Comparison of ENCODE assay signal across 16 cellular contexts in the genomic region with DNA sequence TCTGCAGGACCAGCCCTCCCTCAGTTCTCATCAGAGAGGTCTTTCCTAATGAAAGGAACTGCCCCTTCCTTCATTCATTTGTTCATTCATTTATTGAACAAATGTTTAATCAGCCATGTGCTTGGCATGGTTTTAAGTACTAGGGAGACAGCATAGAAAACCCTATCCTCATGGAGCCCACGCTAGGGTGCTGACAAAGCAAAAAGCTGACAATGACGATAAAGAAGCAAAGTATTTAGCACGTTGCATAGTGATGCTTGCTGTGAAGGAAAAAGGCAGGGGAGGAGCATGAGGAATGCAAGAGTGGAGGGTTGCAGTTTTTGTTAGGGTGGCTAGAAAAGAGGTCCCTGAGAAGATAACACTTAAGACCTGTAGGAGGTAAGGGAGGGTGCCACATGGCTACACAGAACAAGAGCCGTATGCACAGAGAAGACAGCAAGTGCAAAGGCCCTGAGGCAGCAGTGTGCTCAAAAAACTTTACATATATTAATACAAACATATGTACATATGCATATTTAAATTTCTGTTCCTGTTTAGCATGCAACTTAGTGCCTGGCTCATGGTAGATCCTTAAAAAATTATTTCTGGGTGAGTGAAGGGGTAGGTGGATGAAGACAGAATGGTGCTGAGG.
DNase-seq lines count a peak whose midpoint lies in the region; ATAC-seq, FAIRE-seq and TF ChIP-seq lines count a peak whose summit lies in the region.
"Had no signal": no experiment of that assay in that cellular context is flagged by ENCODE, and none has a peak within 500 bp of the region (broad histone marks: within the 10 kb centered on the region; RNA-seq: fewer than 3 reads in every experiment).

No MANE protein-coding gene starts in this region.

- no peak overlapping the region for H3K27ac ChIP-seq in HepG2 (ENCODE audit: extremely low read length, insufficient read depth, low read length)
- no peak overlapping the region for H3K27ac ChIP-seq in right lobe of liver
- peak overlapping the region; percentile 77 for H3K27ac ChIP-seq in MM.1S (ENCODE audit: low read length)
- no peak overlapping the region for H3K27ac ChIP-seq in K562 (ENCODE audit: extremely low read depth, low read depth, low read length)
- H3K27ac ChIP-seq in thyroid gland: peak overlapping the region in 2 of 3 donors; percentile 49 to 86
- H3K27ac ChIP-seq: neural progenitor cell, sigmoid colon, SJCRH30 had no signal

- no peak for TF ChIP-seq POLR2A in HepG2 (IDR thresholded peaks at IDR 0.05; ENCODE audit: insufficient read depth in 1 of 2, low read depth in 2 of 2, low read length in 2 of 2)
- no peak for TF ChIP-seq POLR2A in right lobe of liver (IDR thresholded peaks at IDR 0.05)
- TF ChIP-seq POLR2A in K562 (conservative IDR thresholded peaks at IDR 0.05): no peak
- TF ChIP-seq POLR2A in thyroid gland (IDR thresholded peaks at IDR 0.05): no peak

- H3K9ac ChIP-seq in HepG2 (ENCODE audit: insufficient read depth, low read depth, low read length): no peak overlapping the region
- peak overlapping the region; percentile 15; the same call in 1 of the 2 replicates for H3K9ac ChIP-seq in MM.1S (ENCODE audit: low read length)
- no peak overlapping the region for H3K9ac ChIP-seq in K562 (ENCODE audit: insufficient read depth in 1 of 2, low read depth in 2 of 2, low read length in 2 of 2)
- H3K9ac ChIP-seq: neural progenitor cell had no signal

- CTCF ChIA-PET in HepG2 (lab: Yijun Ruan, JAX; ENCODE audit: low intra/inter-chr PET ratio, low total read pairs): no interaction called here
- CTCF ChIA-PET in K562 (lab: Yijun Ruan, JAX; ENCODE audit: low intra/inter-chr PET ratio): no interaction called here

- H3K27me3 ChIP-seq in HepG2 (ENCODE audit: control insufficient read depth in 1 of 2, insufficient read depth in 2 of 2, low read length in 2 of 2) (peaks cover 2 to 53% of the 10 kb centered on the region in 2 experiments; a peak in 4 of 5 replicates), right lobe of liver (no peaks in the 10 kb centered on the region), MM.1S (replicated peaks; ENCODE audit: insufficient read depth, low read length) (no peaks in the 10 kb centered on the region), K562 (ENCODE audit: control insufficient read depth in 2 of 2, insufficient read depth in 2 of 2, low read length in 2 of 2) (no peaks in the 10 kb centered on the region; a peak in 2 of 5 replicates), thyroid gland (no peaks in the 10 kb centered on the region)
- H3K27me3 ChIP-seq: SJCRH30 had no signal

- TF ChIP-seq EP300 in HepG2 (IDR thresholded peaks at IDR 0.05; ENCODE audit: low read depth in 2 of 2, low read length in 2 of 2) (no peak), HepG2 (CRISPR knock-in tag; IDR thresholded peaks at IDR 0.05; ENCODE audit: borderline replicate concordance) (no peak), K562 (IDR thresholded peaks at IDR 0.05; ENCODE audit: low read length) (no peak)

- no peak for ATAC-seq in HepG2
- ATAC-seq in right lobe of liver: no peak
- ATAC-seq in K562: no peak
- ATAC-seq in HG02970 (IDR thresholded peaks at IDR 0.05; ENCODE audit: low FRiP score, unreplicated experiment): no peak

- WGBS in HepG2 (ENCODE audit: low lambda C conversion rate): 16% methylated on average over 4 of the region's 4 CpGs
- WGBS in right lobe of liver (ENCODE audit: insufficient coverage, low coverage, low lambda C conversion rate, missing lambda C conversion rate): 51% methylated on average over 4 of the region's 4 CpGs
- WGBS in K562 (ENCODE audit: insufficient coverage, low coverage, missing lambda C conversion rate): 12% methylated on average over 4 of the region's 4 CpGs
- 86 to 88% methylated on average over 4 of the region's 4 CpGs for WGBS in thyroid gland, 2 donors

- H3K79me2 ChIP-seq in HepG2 (ENCODE audit: insufficient read depth, low read length): no peaks in the 10 kb centered on the region
- H3K79me2 ChIP-seq in MM.1S (ENCODE audit: low read length): no peaks in the 10 kb centered on the region
- H3K79me2 ChIP-seq in K562 (ENCODE audit: control insufficient read depth, insufficient read depth, low read length): no peaks in the 10 kb centered on the region

- no peaks in the 10 kb centered on the region for H3K9me1 ChIP-seq in K562 (ENCODE audit: control insufficient read depth, insufficient read depth, low read length)

- H3F3A ChIP-seq in MM.1S (ENCODE audit: insufficient read depth, low read length): peaks cover 21% of the 10 kb centered on the region

- H4K20me1 ChIP-seq in HepG2 (ENCODE audit: insufficient read depth, low read length): no peaks in the 10 kb centered on the region
- no peaks in the 10 kb centered on the region for H4K20me1 ChIP-seq in MM.1S (ENCODE audit: insufficient read depth, low read length)
- no peaks in the 10 kb centered on the region for H4K20me1 ChIP-seq in K562 (replicated peaks; ENCODE audit: control insufficient read depth, insufficient read depth, low read length)

- no peak overlapping the region for H3K4me2 ChIP-seq in HepG2 (ENCODE audit: low read depth, low read length)
- peak overlapping the region; percentile 67 for H3K4me2 ChIP-seq in MM.1S (ENCODE audit: low read depth, low read length)
- H3K4me2 ChIP-seq in K562 (ENCODE audit: insufficient read depth, low read length): no peak overlapping the region

- no peaks in the 10 kb centered on the region for H3K9me2 ChIP-seq in MM.1S (replicated peaks; ENCODE audit: insufficient read depth, low read length)

- H3K36me3 ChIP-seq in HepG2 (replicated peaks in 1 of 2; ENCODE audit: control insufficient read depth in 1 of 2, insufficient read depth in 2 of 2, low read length in 2 of 2) (no peaks in the 10 kb centered on the region), right lobe of liver (no peaks in the 10 kb centered on the region), MM.1S (replicated peaks; ENCODE audit: insufficient read depth, low read length) (no peaks in the 10 kb centered on the region), K562 (ENCODE audit: control insufficient read depth, insufficient read depth, low read length) (no peaks in the 10 kb centered on the region), thyroid gland (no peaks in the 10 kb centered on the region)
- H3K36me3 ChIP-seq: neural progenitor cell, sigmoid colon had no signal

- H3K9me3 ChIP-seq in HepG2 (ENCODE audit: low read length): no peaks in the 10 kb centered on the region
- no peaks in the 10 kb centered on the region for H3K9me3 ChIP-seq in right lobe of liver
- no peaks in the 10 kb centered on the region for H3K9me3 ChIP-seq in MM.1S (replicated peaks; ENCODE audit: insufficient read depth, low read length)
- no peaks in the 10 kb centered on the region for H3K9me3 ChIP-seq in K562 (replicated peaks; ENCODE audit: control insufficient read depth, insufficient read depth, low read depth, low read length)
- H3K9me3 ChIP-seq in thyroid gland: no peaks in the 10 kb centered on the region
- H3K9me3 ChIP-seq: sigmoid colon, SJCRH30 had no signal

- TF ChIP-seq CTCF in HepG2 (CRISPR knock-in tag; IDR thresholded peaks at IDR 0.05): no peak
- TF ChIP-seq CTCF in right lobe of liver (IDR thresholded peaks at IDR 0.05): no peak
- TF ChIP-seq CTCF in MM.1S (IDR thresholded peaks at IDR 0.05; ENCODE audit: low read length): no peak
- TF ChIP-seq CTCF in K562 (IDR thresholded peaks at IDR 0.05 in 2 of 3, conservative IDR thresholded peaks at IDR 0.05 in 1 of 3; ENCODE audit: insufficient read depth in 2 of 3, low read depth in 1 of 3, low read length in 3 of 3): no peak
- TF ChIP-seq CTCF in thyroid gland (IDR thresholded peaks at IDR 0.05): no peak

- no peak overlapping the region for H2AFZ ChIP-seq in HepG2 (ENCODE audit: low read length)
- H2AFZ ChIP-seq in MM.1S (ENCODE audit: low read length): no peak overlapping the region
- H2AFZ ChIP-seq in K562 (ENCODE audit: low read depth, low read length): no peak overlapping the region
- H2AFZ ChIP-seq: neural progenitor cell had no signal

- in situ Hi-C loops in HepG2 (cut with HindIII; ENCODE audit: extremely low pct_ligation_motif_present, low pct_unique_long_range_greater_than_20kb): no loop called here
- in situ Hi-C loops in K562 (cut with MboI): no loop called here

- intact Hi-C loops in HepG2 (cut with micrococcal nuclease; ENCODE audit: unreplicated experiment): no loop called here
- intact Hi-C loops in right lobe of liver (cut with DNase I): no loop called here
- intact Hi-C loops in K562 (cut with micrococcal nuclease): no loop called here
- intact Hi-C loops in thyroid gland (cut with DNase I): no loop called here

- FAIRE-seq in HepG2 (lab: Jason Lieb, UNC): no peak
- FAIRE-seq in K562 (lab: Jason Lieb, UNC): no peak

- H3K4me3 ChIP-seq in HepG2 (replicated peaks in 1 of 3; ENCODE audit: insufficient read depth in 1 of 3, low read depth in 2 of 3, low read length in 3 of 3): no peak overlapping the region
- H3K4me3 ChIP-seq in right lobe of liver: no peak overlapping the region
- no peak overlapping the region for H3K4me3 ChIP-seq in MM.1S (ENCODE audit: low read length)
- H3K4me3 ChIP-seq in K562: no peak overlapping the region
- no peak overlapping the region for H3K4me3 ChIP-seq in thyroid gland (replicated peaks in 1 of 3)
- H3K4me3 ChIP-seq: lung, neural progenitor cell, sigmoid colon, SJCRH30 had no signal

- POLR2A ChIA-PET in HepG2 (lab: Yijun Ruan, JAX) (no interaction called here), K562 (lab: Yijun Ruan, JAX) (no interaction called here)

- BruUV-seq in HepG2 (replicated peaks; lab: Mats Ljungman, UMichigan) (no TSS peak), K562 (replicated peaks; lab: Mats Ljungman, UMichigan) (no TSS peak)

- no peaks in the 10 kb centered on the region for H3K4me1 ChIP-seq in HepG2 (ENCODE audit: insufficient read depth, low read length)
- no peaks in the 10 kb centered on the region for H3K4me1 ChIP-seq in right lobe of liver
- peaks cover 27% of the 10 kb centered on the region for H3K4me1 ChIP-seq in MM.1S (ENCODE audit: low read length)
- H3K4me1 ChIP-seq in K562 (replicated peaks in 1 of 2; ENCODE audit: control insufficient read depth in 2 of 2, insufficient read depth in 2 of 2, low read length in 2 of 2): peaks cover 4 to 18% of the 10 kb centered on the region in 2 experiments
- peaks cover 44 to 70% of the 10 kb centered on the region in 2 donors for H3K4me1 ChIP-seq in thyroid gland
- H3K4me1 ChIP-seq: SJCRH30 had no signal

- TF ChIP-seq RAD21 in HepG2 (CRISPR knock-in tag; IDR thresholded peaks at IDR 0.05): no peak
- no peak for TF ChIP-seq RAD21 in K562 (CRISPR knock-in tag; conservative IDR thresholded peaks at IDR 0.05 in 1 of 2, IDR thresholded peaks at IDR 0.05 in 1 of 2)

- DNase-seq in HepG2 (ENCODE audit: low spot score) (no peak), right lobe of liver (no peak), MM.1S (no peak), K562 (ENCODE audit: extremely low read depth in 1 of 4, low spot score in 3 of 4) (no peak), thyroid gland (no peak), MV-4-11 (lab: John Stamatoyannopoulos, UW) (no peak)
- DNase-seq: activated CD4-positive, alpha-beta T cell treated with anti-CD3 and anti-CD28 coated beads, Interleukin-2, amount 50 U/mL, for 1 hour; KG1; NCI-H187 treated with DMSO at 0.1 percent for 48 hours; NCI-H524 treated with DMSO at 0.1 percent for 48 hours; sigmoid colon; SJCRH30; trophoblast cell had no signal

TF ChIP-seq in HepG2, 621 proteins besides CTCF, POLR2A, EP300 and RAD21 (continues in another document):
- no peak for TF ChIP-seq ZNF776 (CRISPR knock-in tag; IDR thresholded peaks at IDR 0.05)

TF ChIP-seq in K562, 482 proteins besides CTCF, POLR2A, EP300 and RAD21 (continues in another document):
- TF ChIP-seq MAFG (tag; conservative IDR thresholded peaks at IDR 0.05) (peak; percentile 70), ZNF316 (IDR thresholded peaks at IDR 0.05) (peak; percentile 91)

Comparison
In these comparisons a context has a peak if more than half of its experiments do, and no peak if none do; other contexts are left out.
1. H3K27ac ChIP-seq: peak in MM.1S (single experiment) and thyroid gland (2 of 3); none in HepG2 (single experiment), right lobe of liver (0 of 3) and K562 (single experiment).